Comparison of ENCODE assay signal across 35 cellular contexts in genomic region chr6:33833599-33833998, GRCh38. TPM values are rescaled to one million over a fixed set of nuclear protein-coding genes. Genes with fewer than 3 reads are reported as not detected.
"Had no signal": no experiment of that assay in that cellular context is flagged by ENCODE, and none has a peak within 500 bp of the region (broad histone marks: within the 10 kb centered on the region; RNA-seq: fewer than 3 reads in every experiment).

No MANE protein-coding gene starts in this region.

- H3K4me3 Mint-ChIP-seq: dendritic cell treated with granulocyte-macrophage colony-stimulating factor and Interleukin-4, amounts not matched to agents 40 ng/mL and 50 ng/mL, for 4 days; endodermal cell; natural killer cell; neural crest cell; stimulated activated effector memory CD8-positive, alpha-beta T cell treated with anti-CD3 and anti-CD28 coated beads, Interleukin-12 subunit alpha, Interleukin-12 subunit beta, amount 100 ng/mL, for 72 hours had no signal

- H3K27ac ChIP-seq: colonic mucosa, gastrocnemius medialis, heart left ventricle, hepatocyte, left lung, parathyroid adenoma, prostate gland, right atrium auricular region, sigmoid colon, stomach, testis, tibial artery, upper lobe of left lung had no signal

- ATAC-seq: gastrocnemius medialis; heart left ventricle; left cardiac atrium; left lung; natural killer cell; stimulated activated effector memory CD8-positive, alpha-beta T cell treated with anti-CD3 and anti-CD28 coated beads, Interleukin-12 subunit alpha, Interleukin-12 subunit beta, amount 100 ng/mL, for 72 hours had no signal

- H3K4me3 ChIP-seq: colonic mucosa, gastrocnemius medialis, heart left ventricle, hepatocyte, left lung, prostate gland, right atrium auricular region, sigmoid colon, stomach, testis, tibial artery, upper lobe of left lung had no signal

- FAIRE-seq: urothelium cell line had no signal

- H3K4me1 Mint-ChIP-seq: natural killer cell had no signal

- H3K9me3 Mint-ChIP-seq: neural crest cell had no signal

- H3K4me1 ChIP-seq: colonic mucosa, gastrocnemius medialis, left lung, parathyroid adenoma, upper lobe of left lung had no signal

- H3K9me3 ChIP-seq: colonic mucosa, gastrocnemius medialis, left lung, prostate gland, testis, upper lobe of left lung had no signal

- H3K27ac Mint-ChIP-seq: dendritic cell treated with granulocyte-macrophage colony-stimulating factor and Interleukin-4, amounts not matched to agents 40 ng/mL and 50 ng/mL, for 4 days; endodermal cell; natural killer cell; stimulated activated effector memory CD8-positive, alpha-beta T cell treated with anti-CD3 and anti-CD28 coated beads, Interleukin-12 subunit alpha, Interleukin-12 subunit beta, amount 100 ng/mL, for 72 hours had no signal

- H3K27me3 ChIP-seq: colonic mucosa, hepatocyte, right atrium auricular region, sigmoid colon, testis, upper lobe of left lung had no signal

- H3K4me2 ChIP-seq: hepatocyte had no signal

- DNase-seq: colonic mucosa; effector CD8-positive, alpha-beta T cell; endodermal cell; foreskin fibroblast; gastrocnemius medialis; left cardiac atrium; left lung; mammary epithelial cell; natural killer cell; sigmoid colon; stimulated activated CD4-positive, alpha-beta T cell treated with anti-CD3 and anti-CD28 coated beads, Interleukin-2, amount 100 ng/mL, for 24 hours; stimulated activated CD4-positive, alpha-beta T cell treated with anti-CD3 and anti-CD28 coated beads, Interleukin-4, amount 100 ng/mL, for 24 hours; stimulated activated naive CD4-positive, alpha-beta T cell treated with Interleukin-2 at 50 U/mL for 16 hours; stomach; testis; tibial artery; upper lobe of left lung had no signal

- H3K36me3 ChIP-seq: colonic mucosa, gastrocnemius medialis, heart left ventricle, left lung, prostate gland, right atrium auricular region, sigmoid colon, stomach, tibial artery, upper lobe of left lung had no signal

RNA-seq across cellular contexts. Expression of gene MLN, which starts 29.8 kb away (rescaled TPM):
- total RNA-seq: cerebellum, endodermal cell, esophagus mucosa, gastrocnemius medialis, glomerular endothelial cell, heart left ventricle, kidney epithelial cell, left cardiac atrium, left lung, lower leg skin, mammary epithelial cell, mononuclear cell, natural killer cell, neural crest cell, osteoblast, prostate gland, right atrium auricular region, sigmoid colon, skeletal muscle tissue, stomach, subcutaneous adipose tissue, testis, upper lobe of left lung had no signal
- polyA plus RNA-seq: heart left ventricle, mammary epithelial cell, stomach had no signal
